In genomic region chr1:37476087-37476452, GRCh38 we compare ENCODE assay signal across 8 cellular contexts. TPM values are rescaled to one million over a fixed set of nuclear protein-coding genes. Genes with fewer than 3 reads are reported as not detected.
DNase-seq lines count a peak whose midpoint lies in the region; ATAC-seq and TF ChIP-seq lines count a peak whose summit lies in the region.

No MANE protein-coding gene starts in this region.

- H3K27ac ChIP-seq in DND-41 (ENCODE audit: low read length), result 0 out of 2 replicates have a peak overlapping the region, but pooled peaks have one; percentile 10
- H3K27ac ChIP-seq in Panc1 (ENCODE audit: low read length), result peak overlapping the region; percentile 89

- H3K4me1 ChIP-seq in DND-41 (ENCODE audit: insufficient read depth, low read length) (peaks cover 65% of the 10 kb centered on the region), Panc1 (ENCODE audit: control insufficient read depth, insufficient read depth, low read length) (peaks cover 68% of the 10 kb centered on the region)

- H3K79me2 ChIP-seq in DND-41 (ENCODE audit: insufficient read depth, low read length), result peaks cover 39% of the 10 kb centered on the region

- intact Hi-C loops in Panc1 (cut with micrococcal nuclease; ENCODE audit: unreplicated experiment) (no loop called here), posterior vena cava (cut with DNase I) (no loop called here)

- H3K4me3 ChIP-seq in DND-41 (ENCODE audit: low read depth in 1 of 2, low read length in 2 of 2) (peak overlapping the region in 1 of 2 experiments; percentile 78; a peak in 2 of 4 replicates), Panc1 (ENCODE audit: low read depth in 2 of 2, low read length in 2 of 2) (peak overlapping the region; percentile 74 to 78), epithelial cell of esophagus (ENCODE audit: low read length) (peak overlapping the region; percentile 97)

- CTCF ChIA-PET in Panc1 (lab: Charles Lee), result interaction anchor here (1.2 to 1.5 kb wide), 3 partner anchors 11 to 39 kb away, joined by 4 to 11 read pairs (median 9); partner anchors contain the start of gene MEAF6

- DNase-seq in DND-41 (no peak), Panc1 (ENCODE audit: low read depth, low spot score) (no peak), epithelial cell of esophagus (ENCODE audit: low read depth) (no peak), posterior vena cava (ENCODE audit: low spot score) (peak; percentile 76), NCI-H1092 treated with DMSO at 0.1 percent for 48 hours (lab: John Stamatoyannopoulos, UW) (no peak), DMS53 treated with DMSO at 0.1 percent for 48 hours (lab: John Stamatoyannopoulos, UW; ENCODE audit: unreplicated experiment) (no peak), nucleus accumbens (lab: John Stamatoyannopoulos, UW) (no peak)

- H3K9ac ChIP-seq in DND-41 (ENCODE audit: low read depth, low read length), result peak overlapping the region; percentile 71

- ATAC-seq in DND-41 (ENCODE audit: insufficient read depth, low read depth) (no peak), Panc1 (no peak), GM19463 (IDR thresholded peaks at IDR 0.05; ENCODE audit: unreplicated experiment) (no peak)

- peaks cover 44% of the 10 kb centered on the region for H4K20me1 ChIP-seq in DND-41 (ENCODE audit: insufficient read depth, low read length)

- in situ Hi-C loops in Panc1 (cut with HindIII; ENCODE audit: low pct_unique_long_range_greater_than_20kb, low sequenced_read_pairs), result no loop called here

- BruUV-seq in Panc1 (replicated peaks; lab: Mats Ljungman, UMichigan), result no TSS peak

- no peak for TF ChIP-seq CTCF in DND-41 (IDR thresholded peaks at IDR 0.05; ENCODE audit: borderline replicate concordance, extremely low read depth, low read length, poor library complexity, severe bottlenecking)
- no peak for TF ChIP-seq CTCF in Panc1 (IDR thresholded peaks at IDR 0.05)
- no peak for TF ChIP-seq CTCF in epithelial cell of esophagus (IDR thresholded peaks at IDR 0.05; ENCODE audit: insufficient read depth, low read depth, low read length, missing control alignments)

- H3K27me3 ChIP-seq in DND-41 (ENCODE audit: insufficient read depth, low read length, poor library complexity) (no peaks in the 10 kb centered on the region), Panc1 (ENCODE audit: control insufficient read depth, insufficient read depth, low read length) (no peaks in the 10 kb centered on the region)

- POLR2A ChIA-PET in Panc1 (lab: Charles Lee), result no interaction called here

- no peak overlapping the region for H2AFZ ChIP-seq in DND-41 (ENCODE audit: low read depth, low read length)

- H3K36me3 ChIP-seq in DND-41 (ENCODE audit: insufficient read depth, low read length), result peaks cover 57% of the 10 kb centered on the region
- peaks cover 7% of the 10 kb centered on the region; the same call in 1 of the 2 replicates for H3K36me3 ChIP-seq in Panc1 (ENCODE audit: control insufficient read depth, insufficient read depth, low read length)

- no peaks in the 10 kb centered on the region for H3K9me3 ChIP-seq in DND-41 (ENCODE audit: insufficient read depth, low read length, severe bottlenecking)
- no peaks in the 10 kb centered on the region for H3K9me3 ChIP-seq in Panc1 (ENCODE audit: control insufficient read depth, insufficient read depth, low read depth, low read length)

- H3K4me2 ChIP-seq in DND-41 (ENCODE audit: insufficient read depth, low read length), result peak overlapping the region; percentile 96

RNA-seq across cellular contexts. Expression of gene ZC3H12A, which starts 1.7 kb away (rescaled TPM):
- total RNA-seq in Panc1 (2021; ENCODE audit: unreplicated experiment) (9.4 TPM), posterior vena cava (10 to 100 TPM in 1 of 2 donors, 1 to 10 TPM in 1; 7.7 to 18.4 TPM)
- polyA plus RNA-seq in Panc1 (2012; ENCODE audit: insufficient read length), result 7.1 TPM

RNA-seq across cellular contexts. Expression of gene MEAF6, which starts 38.5 kb away (rescaled TPM):
- 50.0 TPM for total RNA-seq in Panc1 (2021; ENCODE audit: unreplicated experiment)
- 39.0 TPM for polyA plus RNA-seq in Panc1 (2012; ENCODE audit: insufficient read length)
- 10 to 100 TPM; 43.6 to 49.6 TPM for total RNA-seq in posterior vena cava
